ENCODE assay signal across 8 cellular contexts in genomic region chr5:148374693-148375360, GRCh38. TPM values are rescaled to one million over a fixed set of nuclear protein-coding genes. Genes with fewer than 3 reads are reported as not detected.
DNase-seq lines count a peak whose midpoint lies in the region; ATAC-seq lines count a peak whose summit lies in the region.

No MANE protein-coding gene starts in this region.

- no peaks in the 10 kb centered on the region for H3K27me3 Mint-ChIP-seq in activated naive CD8-positive, alpha-beta T cell treated with anti-CD3 and anti-CD28 coated beads for 36 hours

- peak; percentile 86 for ATAC-seq in GM19025 (IDR thresholded peaks at IDR 0.05; ENCODE audit: low read depth, unreplicated experiment)
- peak; percentile 90 for ATAC-seq in HG03139 (IDR thresholded peaks at IDR 0.05; ENCODE audit: unreplicated experiment)
- peak; percentile 64 for ATAC-seq in left ventricle myocardium superior

- H3K27ac Mint-ChIP-seq in activated naive CD8-positive, alpha-beta T cell treated with anti-CD3 and anti-CD28 coated beads for 36 hours, result no peak overlapping the region

- DNase-seq in DMS153 (lab: John Stamatoyannopoulos, UW) (peak; percentile 8), NCI-H460 (ENCODE audit: extremely low read depth, low read depth) (peak; percentile 70), left ventricle myocardium superior (no peak), smooth muscle cell of the brain vasculature (ENCODE audit: low read depth, low spot score) (peak; percentile 23), cerebellar nuclear complex (lab: John Stamatoyannopoulos, UW) (no peak)
- DNase-seq in activated naive CD8-positive, alpha-beta T cell treated with anti-CD3 and anti-CD28 coated beads for 36 hours, result peak; percentile 1

- intact Hi-C loops in left ventricle myocardium superior (cut with micrococcal nuclease), result loop anchor here (5.0 kb wide), 1 partner anchor 193 kb away; no protein-coding TSS in a partner anchor

- peaks cover 8% of the 10 kb centered on the region for H3K9me3 Mint-ChIP-seq in activated naive CD8-positive, alpha-beta T cell treated with anti-CD3 and anti-CD28 coated beads for 36 hours

- peaks cover 27% of the 10 kb centered on the region for H3K36me3 Mint-ChIP-seq in activated naive CD8-positive, alpha-beta T cell treated with anti-CD3 and anti-CD28 coated beads for 36 hours

- H3K4me3 Mint-ChIP-seq in activated naive CD8-positive, alpha-beta T cell treated with anti-CD3 and anti-CD28 coated beads for 36 hours, result no peak overlapping the region

- peaks cover 4% of the 10 kb centered on the region for H3K4me1 Mint-ChIP-seq in activated naive CD8-positive, alpha-beta T cell treated with anti-CD3 and anti-CD28 coated beads for 36 hours

RNA-seq across cellular contexts. Expression of gene FBXO38, which starts 8.9 kb away (rescaled TPM):
- total RNA-seq in NCI-H460 (2014; rRNA removed; shearing (Covaris generic)), result 30.5 and 49.0 TPM in 2 replicates
- polyA plus RNA-seq in NCI-H460 (2014; cell fraction: nucleus; rRNA removed), result 30.1 and 37.0 TPM in 2 replicates
- 10 to 100 TPM; 35.9 to 38.8 TPM for total RNA-seq in activated naive CD8-positive, alpha-beta T cell treated with anti-CD3 and anti-CD28 coated beads for 36 hours
- total RNA-seq in left ventricle myocardium superior, result 41.2 TPM

RNA-seq across cellular contexts. Expression of gene SPINK9, which starts 39.5 kb away (rescaled TPM):
- not detected in 2 replicates for total RNA-seq in NCI-H460 (2014; rRNA removed; shearing (Covaris generic))
- polyA plus RNA-seq in NCI-H460 (2014; cell fraction: nucleus; rRNA removed), result not detected in 2 replicates
- total RNA-seq in activated naive CD8-positive, alpha-beta T cell treated with anti-CD3 and anti-CD28 coated beads for 36 hours, result not detected
- total RNA-seq in left ventricle myocardium superior, result 0.57 TPM

Comparison
In these comparisons a context has a peak if more than half of its experiments do, and no peak if none do; other contexts are left out.
1. DNase-seq: peak in DMS153 (single experiment), NCI-H460 (single experiment), activated naive CD8-positive, alpha-beta T cell treated with anti-CD3 and anti-CD28 coated beads for 36 hours (single experiment) and smooth muscle cell of the brain vasculature (single experiment); none in left ventricle myocardium superior (single experiment) and cerebellar nuclear complex (0 of 2).
2. Peak in every context shown above with its lines, with median percentiles within 50 percentile points of each other: ATAC-seq.